Comparison of ENCODE assay signal across 3 cellular contexts in genomic region chr5:54524082-54524481, GRCh38.
TF ChIP-seq lines count a peak whose summit lies in the region.

No MANE protein-coding gene starts in this region.

TF ChIP-seq in liver, 16 proteins besides CTCF, POLR2A, EP300 and RAD21:
- TF ChIP-seq FOXA1 (IDR thresholded peaks at IDR 0.05) (no peak), ATF3 (IDR thresholded peaks at IDR 0.05) (no peak)

TF ChIP-seq in HepG2, 621 proteins besides CTCF, POLR2A, EP300 and RAD21:
- no peak for TF ChIP-seq ZBTB42 (CRISPR knock-in tag; IDR thresholded peaks at IDR 0.05)
- no peak for TF ChIP-seq SP2 (CRISPR knock-in tag; IDR thresholded peaks at IDR 0.05)
- TF ChIP-seq RFX1 (IDR thresholded peaks at IDR 0.05) = no peak
- no peak for TF ChIP-seq IKZF5 (CRISPR knock-in tag; IDR thresholded peaks at IDR 0.05)
- TF ChIP-seq ZNF569 (CRISPR knock-in tag; IDR thresholded peaks at IDR 0.05; ENCODE audit: borderline replicate concordance) = no peak
- TF ChIP-seq PRDM15 (CRISPR knock-in tag; IDR thresholded peaks at IDR 0.05) = no peak
- no peak for TF ChIP-seq PHF20 (CRISPR knock-in tag; IDR thresholded peaks at IDR 0.05)
- no peak for TF ChIP-seq ZNF383 (CRISPR knock-in tag; IDR thresholded peaks at IDR 0.05; ENCODE audit: borderline replicate concordance)
- no peak for TF ChIP-seq NR2F1 (CRISPR knock-in tag; IDR thresholded peaks at IDR 0.05)
- TF ChIP-seq ZNF44 (CRISPR knock-in tag; IDR thresholded peaks at IDR 0.05) = no peak
- TF ChIP-seq ZNF597 (CRISPR knock-in tag; IDR thresholded peaks at IDR 0.05) = no peak
- no peak for TF ChIP-seq KLF11 (CRISPR knock-in tag; IDR thresholded peaks at IDR 0.05)
- TF ChIP-seq POLR2G (IDR thresholded peaks at IDR 0.05; ENCODE audit: low read depth, low read length) = no peak

TF ChIP-seq in endothelial cell of umbilical vein, 7 proteins besides CTCF, POLR2A, EP300 and RAD21:
- no peak for TF ChIP-seq FOS (IDR thresholded peaks at IDR 0.05; ENCODE audit: borderline replicate concordance, insufficient read depth, low read length)
- no peak for TF ChIP-seq GATA2 (IDR thresholded peaks at IDR 0.05; ENCODE audit: insufficient read depth, insufficient read length, low read depth, low read length)
- no peak for TF ChIP-seq MYC (IDR thresholded peaks at IDR 0.05; ENCODE audit: low read depth, low read length)
- TF ChIP-seq EZH2 (IDR thresholded peaks at IDR 0.05; ENCODE audit: borderline replicate concordance, low read depth, low read length, severe bottlenecking) = no peak
- no peak for TF ChIP-seq MAX (IDR thresholded peaks at IDR 0.05; ENCODE audit: insufficient read depth, insufficient read length)
- TF ChIP-seq POLR2AphosphoS5 (IDR thresholded peaks at IDR 0.05; ENCODE audit: insufficient read depth, low read depth, low read length) = no peak
- TF ChIP-seq JUN (IDR thresholded peaks at IDR 0.05; ENCODE audit: borderline replicate concordance, insufficient read depth, insufficient read length, low read depth) = no peak
